Comparison of ENCODE assay signal across 36 cellular contexts in the genomic region with DNA sequence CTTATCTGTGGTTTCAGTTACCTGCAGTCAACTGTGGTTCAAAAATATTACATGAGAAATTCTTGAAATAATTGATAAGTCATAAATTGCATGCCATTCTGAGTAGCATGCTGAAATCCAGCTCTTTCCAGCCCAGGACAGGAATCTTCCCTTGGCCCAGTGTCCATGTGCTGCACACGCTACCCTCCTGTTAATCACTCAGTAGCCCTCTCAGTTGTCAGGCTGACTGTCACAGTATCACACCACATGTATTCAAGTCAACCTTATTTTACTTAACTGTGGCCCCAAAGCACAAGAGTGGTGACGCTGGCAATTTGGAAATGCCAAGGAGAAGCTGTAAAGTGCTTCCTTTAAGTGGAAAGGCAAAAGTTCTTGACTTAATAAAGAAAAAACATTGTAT.
"Had no signal": no experiment of that assay in that cellular context is flagged by ENCODE, and none has a peak within 500 bp of the region (broad histone marks: within the 10 kb centered on the region; RNA-seq: fewer than 3 reads in every experiment).

No MANE protein-coding gene starts in this region.

- H3K27me3 ChIP-seq: brain microvascular endothelial cell, cardiac muscle cell, Peyer's patch had no signal

- H3K27ac ChIP-seq: brain microvascular endothelial cell, KMS-11, Peyer's patch, RWPE1, WERI-Rb-1 had no signal

- H3K4me3 ChIP-seq: cardiac muscle cell, Peyer's patch had no signal

- H3K4me1 ChIP-seq: Peyer's patch had no signal

- ATAC-seq: activated CD8-positive, alpha-beta T cell treated with anti-CD3 and anti-CD28 coated beads for 36 hours; activated T-cell treated with anti-CD3 and anti-CD28 coated beads, Interleukin-2, amount 50 U/mL, for 72 hours; activated T-helper 17 cell treated with anti-CD3 and anti-CD28 coated beads, Interleukin-2, amount 50 U/mL, for 72 hours; PC-3 had no signal

- H3K9me3 ChIP-seq: Peyer's patch had no signal

- H3K9ac ChIP-seq: KMS-11 had no signal

- DNase-seq: activated CD4-positive, alpha-beta T cell treated with anti-CD3 and anti-CD28 coated beads for 1 hour; activated CD4-positive, alpha-beta T cell treated with anti-CD3 and anti-CD28 coated beads for 48 hours; activated CD4-positive, alpha-beta T cell treated with anti-CD3 and anti-CD28 coated beads, Interleukin-2, amount 50 U/mL, for 4 hours; activated CD4-positive, CD25-positive, alpha-beta regulatory T cell; activated CD8-positive, alpha-beta T cell treated with anti-CD3 and anti-CD28 coated beads for 36 hours; activated effector memory CD4-positive, alpha-beta T cell treated with anti-CD3 and anti-CD28 coated beads, Interleukin-2, amount 50 U/mL, for 16 hours; activated naive CD4-positive, alpha-beta T cell; activated naive CD4-positive, alpha-beta T cell treated with anti-CD3 and anti-CD28 coated beads, Interleukin-2, amount 50 U/mL, for 16 hours; activated naive CD8-positive, alpha-beta T cell treated with anti-CD3 and anti-CD28 coated beads for 36 hours; activated T-cell treated with anti-CD3 and anti-CD28 coated beads, Interleukin-2, amount 50 U/mL, for 1 hour; activated T-cell treated with anti-CD3 and anti-CD28 coated beads, Interleukin-2, amount 50 U/mL, for 72 hours; amniotic stem cell; aorta; brain microvascular endothelial cell; MM.1S; MV-4-11; NCI-H1092; NCI-H1436 treated with DMSO at 0.1 percent for 48 hours; NCI-H1694 treated with DMSO at 0.1 percent for 48 hours; NCI-H2029; NCI-H510A; NCI-H526; NCI-H748 treated with DMSO at 0.1 percent for 48 hours; NK-92 treated with Interleukin-12 subunit alpha and Interleukin-12 subunit beta, amount 100 ng/mL, for 24 hours; PC-3; Peyer's patch; Right ventricle myocardium superior; SW 1271; T-helper 1 cell; T-helper 2 cell; T-helper 9 cell; WERI-Rb-1 had no signal

- H3K4me2 ChIP-seq: KMS-11 had no signal

- H3K36me3 ChIP-seq: brain microvascular endothelial cell, cardiac muscle cell, Peyer's patch, WERI-Rb-1 had no signal
